ENCODE assay signal across 10 cellular contexts in genomic region chr11:64659417-64660144, GRCh38.
DNase-seq lines count a peak whose midpoint lies in the region; ATAC-seq and TF ChIP-seq lines count a peak whose summit lies in the region.
"Had no signal": no experiment of that assay in that cellular context is flagged by ENCODE, and none has a peak within 500 bp of the region (broad histone marks: within the 10 kb centered on the region; RNA-seq: fewer than 3 reads in every experiment).

No MANE protein-coding gene starts in this region.

- H3K4me1 ChIP-seq in BLaER1 (peaks cover 73% of the 10 kb centered on the region), tibial artery (peaks cover 0 to 28% (median 24%) of the 10 kb centered on the region in 4 donors), esophagus muscularis mucosa (peaks cover 0 to 8% (median 5%) of the 10 kb centered on the region in 4 donors)
- no peaks in the 10 kb centered on the region for H3K4me1 ChIP-seq in naive thymus-derived CD4-positive, alpha-beta T cell (ENCODE audit: control insufficient read depth in 2 of 2, insufficient read depth in 2 of 2, low read length in 2 of 2)

- no peaks in the 10 kb centered on the region for H4K20me1 ChIP-seq in BLaER1

- TF ChIP-seq CTCF in coronary artery (IDR thresholded peaks at IDR 0.05), result no peak
- TF ChIP-seq CTCF in tibial artery (IDR thresholded peaks at IDR 0.05), result peak in 1 of 2 experiments; percentile 14
- TF ChIP-seq CTCF in esophagus muscularis mucosa (IDR thresholded peaks at IDR 0.05), result no peak

- H3K4me3 ChIP-seq in BLaER1 (no peak overlapping the region), coronary artery (peak overlapping the region; percentile 58), tibial artery (no peak overlapping the region), esophagus muscularis mucosa (no peak overlapping the region)
- no peak overlapping the region for H3K4me3 ChIP-seq in naive thymus-derived CD4-positive, alpha-beta T cell (ENCODE audit: low read length)

- H3K4me1 Mint-ChIP-seq in naive thymus-derived CD4-positive, alpha-beta T cell, result peaks cover 0 to 11% (median 0%) of the 10 kb centered on the region in 7 donors

- POLR2A ChIA-PET in naive thymus-derived CD4-positive, alpha-beta T cell (lab: Charles Lee), result interaction anchor here (0.7 kb wide), 1 partner anchor 359 kb away, joined by 3 read pairs; no protein-coding TSS in a partner anchor

- 86% methylated on average over 9 of the region's 9 CpGs for WGBS in esophagus muscularis mucosa

- TF ChIP-seq EP300 in esophagus muscularis mucosa (IDR thresholded peaks at IDR 0.05), result no peak

- H3K27me3 Mint-ChIP-seq in naive thymus-derived CD4-positive, alpha-beta T cell, result peaks cover 0 to 4% (median 0%) of the 10 kb centered on the region in 5 donors

- H3K4me2 ChIP-seq in BLaER1, result peak overlapping the region; percentile 92

- H3K9me3 ChIP-seq in BLaER1 (no peaks in the 10 kb centered on the region), tibial artery (no peaks in the 10 kb centered on the region), esophagus muscularis mucosa (no peaks in the 10 kb centered on the region)
- H3K9me3 ChIP-seq in naive thymus-derived CD4-positive, alpha-beta T cell (ENCODE audit: control insufficient read depth in 2 of 3, low read length in 3 of 3), result no peaks in the 10 kb centered on the region

- H3K36me3 Mint-ChIP-seq in naive thymus-derived CD4-positive, alpha-beta T cell, result no peaks in the 10 kb centered on the region
- H3K36me3 Mint-ChIP-seq: memory B cell had no signal

- H3K9ac ChIP-seq in BLaER1, result peak overlapping the region; percentile 70; the same call in 1 of the 2 replicates

- DNase-seq in NCI-H460 (ENCODE audit: extremely low read depth, low read depth) (peak; percentile 22), coronary artery (ENCODE audit: low spot score) (no peak), tibial artery (no peak), esophagus muscularis mucosa (ENCODE audit: extremely low spot score) (no peak), inferior parietal cortex (ENCODE audit: extremely low spot score) (no peak)
- DNase-seq in naive thymus-derived CD4-positive, alpha-beta T cell, result no peak
- DNase-seq: NCI-H2029 treated with DMSO at 0.1 percent for 48 hours had no signal

- ATAC-seq in naive thymus-derived CD4-positive, alpha-beta T cell, result peak; percentile 64
- no peak for ATAC-seq in GM19328 (IDR thresholded peaks at IDR 0.05; ENCODE audit: unreplicated experiment)

- intact Hi-C loops in naive thymus-derived CD4-positive, alpha-beta T cell (cut with micrococcal nuclease), result no loop called here
- intact Hi-C loops in tibial artery (cut with DNase I; ENCODE audit: low total_unique reads) (loop anchor here (10.0 kb wide), 1 partner anchor 65 kb away; the partner anchor contains the start of gene NRXN2), esophagus muscularis mucosa (cut with DNase I) (no loop called here)

- H3K4me3 Mint-ChIP-seq in naive thymus-derived CD4-positive, alpha-beta T cell, result no peak overlapping the region
- H3K4me3 Mint-ChIP-seq: memory B cell had no signal

- no peak for TF ChIP-seq POLR2A in esophagus muscularis mucosa (IDR thresholded peaks at IDR 0.05; ENCODE audit: low read depth)

- H3K36me3 ChIP-seq in BLaER1 (no peaks in the 10 kb centered on the region), tibial artery (no peaks in the 10 kb centered on the region), esophagus muscularis mucosa (no peaks in the 10 kb centered on the region)
- H3K36me3 ChIP-seq in naive thymus-derived CD4-positive, alpha-beta T cell (ENCODE audit: control insufficient read depth in 2 of 3, insufficient read depth in 3 of 3, low read length in 3 of 3), result no peaks in the 10 kb centered on the region

- no peaks in the 10 kb centered on the region for H3K9me3 Mint-ChIP-seq in naive thymus-derived CD4-positive, alpha-beta T cell
- H3K9me3 Mint-ChIP-seq: memory B cell had no signal

- H3K27ac ChIP-seq in BLaER1 (0 out of 2 replicates have a peak overlapping the region, but pooled peaks have one; percentile 74), coronary artery (peak overlapping the region; percentile 74 to 84), tibial artery (peak overlapping the region in 1 of 2 donors; percentile 73), esophagus muscularis mucosa (replicated peaks in 1 of 4) (no peak overlapping the region)
- no peak overlapping the region for H3K27ac ChIP-seq in naive thymus-derived CD4-positive, alpha-beta T cell (ENCODE audit: low read depth, low read length)

- CTCF ChIA-PET in naive thymus-derived CD4-positive, alpha-beta T cell (lab: Charles Lee), result no interaction called here

- no peak overlapping the region for H3K27ac Mint-ChIP-seq in naive thymus-derived CD4-positive, alpha-beta T cell
- H3K27ac Mint-ChIP-seq: memory B cell had no signal

- H3K27me3 ChIP-seq in BLaER1 (no peaks in the 10 kb centered on the region), tibial artery (no peaks in the 10 kb centered on the region), esophagus muscularis mucosa (no peaks in the 10 kb centered on the region)
- H3K27me3 ChIP-seq in naive thymus-derived CD4-positive, alpha-beta T cell (ENCODE audit: control insufficient read depth in 2 of 2, insufficient read depth in 2 of 2, low read length in 2 of 2), result no peaks in the 10 kb centered on the region

Comparison
In these comparisons a context has a peak if more than half of its experiments do, and no peak if none do; other contexts are left out.
1. H3K27ac ChIP-seq: peak in BLaER1 (single experiment) and coronary artery (2 of 2); none in naive thymus-derived CD4-positive, alpha-beta T cell (single experiment) and esophagus muscularis mucosa (0 of 4).